ENCODE assay signal across 18 cellular contexts in genomic region chr19:28066988-28067387, GRCh38.
DNase-seq lines count a peak whose midpoint lies in the region; ATAC-seq and TF ChIP-seq lines count a peak whose summit lies in the region.
"Had no signal": no experiment of that assay in that cellular context is flagged by ENCODE, and none has a peak within 500 bp of the region (broad histone marks: within the 10 kb centered on the region; RNA-seq: fewer than 3 reads in every experiment).

No MANE protein-coding gene starts in this region.

- TF ChIP-seq CTCF in PC-3 (conservative IDR thresholded peaks at IDR 0.05; ENCODE audit: low read depth, low read length) = no peak

- H3K27me3 ChIP-seq in trophoblast cell (ENCODE audit: insufficient read depth, low read length) = no peaks in the 10 kb centered on the region
- H3K27me3 ChIP-seq in aorta (ENCODE audit: control insufficient read depth in 1 of 2, insufficient read depth in 2 of 2, low read length in 1 of 2) = no peaks in the 10 kb centered on the region
- H3K27me3 ChIP-seq in PC-3 (ENCODE audit: low read length) = no peaks in the 10 kb centered on the region
- H3K27me3 ChIP-seq: BLaER1 had no signal

- peak overlapping the region; percentile 4 for H3K14ac ChIP-seq in trophoblast cell (ENCODE audit: low read length)

- H3K4me3 Mint-ChIP-seq in activated CD4-positive, alpha-beta memory T cell treated with anti-CD3 and anti-CD28 coated beads for 36 hours = no peak overlapping the region
- H3K4me3 Mint-ChIP-seq: CD14-positive monocyte had no signal

- intact Hi-C loops in cardiac septum (cut with DNase I) (no loop called here), left ventricle myocardium superior (cut with micrococcal nuclease) (no loop called here), aorta (cut with DNase I) (no loop called here), PC-3 (cut with micrococcal nuclease) (no loop called here)
- intact Hi-C loops in activated CD4-positive, alpha-beta memory T cell treated with anti-CD3 and anti-CD28 coated beads for 36 hours (cut with micrococcal nuclease) = no loop called here

- H4K91ac ChIP-seq in trophoblast cell (ENCODE audit: low read depth, low read length) = no peak overlapping the region

- ATAC-seq in left ventricle myocardium superior = no peak
- ATAC-seq in aorta (ENCODE audit: low FRiP score) = peak; percentile 42
- no peak for ATAC-seq in PC-3
- ATAC-seq: A549 had no signal

- no peak overlapping the region for H3K27ac Mint-ChIP-seq in activated CD4-positive, alpha-beta memory T cell treated with anti-CD3 and anti-CD28 coated beads for 36 hours
- H3K27ac Mint-ChIP-seq: CD14-positive monocyte; CD4-positive, alpha-beta memory T cell had no signal

- no peak overlapping the region for H2AFZ ChIP-seq in trophoblast cell (ENCODE audit: insufficient read depth, low read length, poor library complexity)
- no peak overlapping the region for H2AFZ ChIP-seq in PC-3 (ENCODE audit: low read length)

- H3K27ac ChIP-seq in trophoblast cell (ENCODE audit: low read depth, low read length) (no peak overlapping the region), aorta (ENCODE audit: low read depth in 1 of 2, low read length in 2 of 2) (no peak overlapping the region), PC-3 (ENCODE audit: low read length) (no peak overlapping the region)
- H3K27ac ChIP-seq: A549, BLaER1 had no signal

- H3K4ac ChIP-seq in trophoblast cell (ENCODE audit: low read depth, low read length) = no peak overlapping the region

- CTCF ChIA-PET in PC-3 (lab: Charles Lee) = no interaction called here
- CTCF ChIA-PET in activated CD4-positive, alpha-beta memory T cell treated with anti-CD3 and anti-CD28 coated beads for 36 hours (lab: Charles Lee) = no interaction called here

- no peaks in the 10 kb centered on the region for H3K36me3 ChIP-seq in trophoblast cell (ENCODE audit: control insufficient read depth in 1 of 2, insufficient read depth in 2 of 2, low read length in 2 of 2)
- no peaks in the 10 kb centered on the region for H3K36me3 ChIP-seq in aorta (ENCODE audit: control insufficient read depth in 1 of 2, insufficient read depth in 2 of 2, low read length in 1 of 2)
- no peaks in the 10 kb centered on the region for H3K36me3 ChIP-seq in PC-3 (ENCODE audit: low read depth, low read length)
- H3K36me3 ChIP-seq: BLaER1, HAP-1 had no signal

- H3K9me3 ChIP-seq in trophoblast cell (ENCODE audit: insufficient read depth, low read depth, low read length) (peaks cover 7% of the 10 kb centered on the region), aorta (ENCODE audit: control insufficient read depth, low read length) (no peaks in the 10 kb centered on the region), PC-3 (ENCODE audit: low read length) (0 out of 2 replicates have a peak, but pooled peaks cover 4% of the 10 kb centered on the region)
- H3K9me3 ChIP-seq: BLaER1, HAP-1 had no signal

- H3K79me2 ChIP-seq in trophoblast cell (ENCODE audit: control insufficient read depth, insufficient read depth, low read length, poor library complexity) (no peaks in the 10 kb centered on the region), PC-3 (ENCODE audit: low read length) (no peaks in the 10 kb centered on the region)

- H3K27me3 Mint-ChIP-seq in activated CD4-positive, alpha-beta memory T cell treated with anti-CD3 and anti-CD28 coated beads for 36 hours = no peaks in the 10 kb centered on the region
- H3K27me3 Mint-ChIP-seq: CD4-positive, alpha-beta memory T cell had no signal

- H3K36me3 Mint-ChIP-seq in activated CD4-positive, alpha-beta memory T cell treated with anti-CD3 and anti-CD28 coated beads for 36 hours = no peaks in the 10 kb centered on the region
- H3K36me3 Mint-ChIP-seq: CD14-positive monocyte; CD4-positive, alpha-beta memory T cell had no signal

- H3K4me2 ChIP-seq in trophoblast cell (ENCODE audit: low read length) (no peak overlapping the region), PC-3 (ENCODE audit: low read length) (no peak overlapping the region)
- H3K4me2 ChIP-seq: A549, BLaER1 had no signal

- peaks cover 5% of the 10 kb centered on the region for H3K79me1 ChIP-seq in trophoblast cell (ENCODE audit: low read length)

- no peak overlapping the region for H2BK12ac ChIP-seq in trophoblast cell (ENCODE audit: low read length)

- BruUV-seq in PC-3 (replicated peaks; lab: Mats Ljungman, UMichigan) = no TSS peak

- DNase-seq in cardiac septum (ENCODE audit: low spot score) = peak; percentile 54
- DNase-seq in left ventricle myocardium superior = no peak
- peak; percentile 37 for DNase-seq in islet precursor cell
- DNase-seq in trophoblast cell = no peak
- DNase-seq in aorta = no peak
- no peak for DNase-seq in PC-3
- no peak for DNase-seq in NCI-H1092 (lab: John Stamatoyannopoulos, UW)
- no peak for DNase-seq in activated CD4-positive, alpha-beta memory T cell treated with anti-CD3 and anti-CD28 coated beads for 36 hours
- DNase-seq: AML-193; CD4-positive, alpha-beta memory T cell; DMS153; DMS79; GF-D8; IMR-90 had no signal

- POLR2A ChIA-PET in PC-3 (lab: Charles Lee; ENCODE audit: unreplicated experiment) = no interaction called here
- POLR2A ChIA-PET in activated CD4-positive, alpha-beta memory T cell treated with anti-CD3 and anti-CD28 coated beads for 36 hours (lab: Charles Lee) = no interaction called here

- no peaks in the 10 kb centered on the region for H3K4me1 Mint-ChIP-seq in activated CD4-positive, alpha-beta memory T cell treated with anti-CD3 and anti-CD28 coated beads for 36 hours (ENCODE audit: low read depth)
- H3K4me1 Mint-ChIP-seq: CD14-positive monocyte; CD4-positive, alpha-beta memory T cell had no signal

- no peaks in the 10 kb centered on the region for H3K9me3 Mint-ChIP-seq in activated CD4-positive, alpha-beta memory T cell treated with anti-CD3 and anti-CD28 coated beads for 36 hours

- H3K4me3 ChIP-seq in trophoblast cell (ENCODE audit: low read depth, low read length) (no peak overlapping the region), aorta (ENCODE audit: low read length in 2 of 2) (no peak overlapping the region), PC-3 (ENCODE audit: low read length) (no peak overlapping the region)
- H3K4me3 ChIP-seq: A549, BLaER1, HAP-1 had no signal

- no peak overlapping the region for H3K23ac ChIP-seq in trophoblast cell (ENCODE audit: low read length)

- no CpG with 5 or more reads among the region's 8 CpGs for WGBS in trophoblast cell (ENCODE audit: extremely low coverage, insufficient coverage, insufficient read length)
- 91 to 92% methylated on average over 8 of the region's 8 CpGs for WGBS in aorta, 2 donors

- H3K4me1 ChIP-seq in trophoblast cell (ENCODE audit: control insufficient read depth in 1 of 2, insufficient read depth in 2 of 2, low read length in 2 of 2) (peaks cover 6 to 9% of the 10 kb centered on the region in 2 experiments), aorta (ENCODE audit: control insufficient read depth in 1 of 2, insufficient read depth in 2 of 2, low read length in 2 of 2) (no peaks in the 10 kb centered on the region), PC-3 (ENCODE audit: insufficient read depth, low read length) (no peaks in the 10 kb centered on the region)
- H3K4me1 ChIP-seq: A549, BLaER1, HAP-1 had no signal

- peak overlapping the region; percentile 1 for H3K18ac ChIP-seq in trophoblast cell (ENCODE audit: low read length)

- no peaks in the 10 kb centered on the region for H3F3A ChIP-seq in PC-3 (ENCODE audit: low read length, unreplicated experiment)

- H2AK5ac ChIP-seq in trophoblast cell (ENCODE audit: low read length) = no peak overlapping the region

- H3K9me2 ChIP-seq in PC-3 (replicated peaks; ENCODE audit: low read length) = no peaks in the 10 kb centered on the region

- H3K9ac ChIP-seq in trophoblast cell (ENCODE audit: low read length) (no peak overlapping the region), PC-3 (ENCODE audit: low read length) (no peak overlapping the region)
- H3K9ac ChIP-seq: BLaER1 had no signal

- H4K12ac ChIP-seq in trophoblast cell (ENCODE audit: low read depth, low read length) = no peak overlapping the region

- no peak overlapping the region for H2BK120ac ChIP-seq in trophoblast cell (ENCODE audit: insufficient read depth, low read length, poor library complexity)

- no peaks in the 10 kb centered on the region for H4K20me1 ChIP-seq in PC-3 (ENCODE audit: low read length)
- H4K20me1 ChIP-seq: BLaER1 had no signal

- no peak overlapping the region for H2BK5ac ChIP-seq in trophoblast cell (ENCODE audit: low read depth, low read length, poor library complexity)

- no peak overlapping the region for H4K8ac ChIP-seq in trophoblast cell (ENCODE audit: low read depth, low read length)

Comparison
In these comparisons a context has a peak if more than half of its experiments do, and no peak if none do; other contexts are left out.
1. DNase-seq: peak in cardiac septum (single experiment) and islet precursor cell (single experiment); none in left ventricle myocardium superior (single experiment), trophoblast cell (0 of 2), aorta (0 of 2), PC-3 (single experiment), NCI-H1092 (single experiment) and activated CD4-positive, alpha-beta memory T cell treated with anti-CD3 and anti-CD28 coated beads for 36 hours (single experiment).